In the genomic region with DNA sequence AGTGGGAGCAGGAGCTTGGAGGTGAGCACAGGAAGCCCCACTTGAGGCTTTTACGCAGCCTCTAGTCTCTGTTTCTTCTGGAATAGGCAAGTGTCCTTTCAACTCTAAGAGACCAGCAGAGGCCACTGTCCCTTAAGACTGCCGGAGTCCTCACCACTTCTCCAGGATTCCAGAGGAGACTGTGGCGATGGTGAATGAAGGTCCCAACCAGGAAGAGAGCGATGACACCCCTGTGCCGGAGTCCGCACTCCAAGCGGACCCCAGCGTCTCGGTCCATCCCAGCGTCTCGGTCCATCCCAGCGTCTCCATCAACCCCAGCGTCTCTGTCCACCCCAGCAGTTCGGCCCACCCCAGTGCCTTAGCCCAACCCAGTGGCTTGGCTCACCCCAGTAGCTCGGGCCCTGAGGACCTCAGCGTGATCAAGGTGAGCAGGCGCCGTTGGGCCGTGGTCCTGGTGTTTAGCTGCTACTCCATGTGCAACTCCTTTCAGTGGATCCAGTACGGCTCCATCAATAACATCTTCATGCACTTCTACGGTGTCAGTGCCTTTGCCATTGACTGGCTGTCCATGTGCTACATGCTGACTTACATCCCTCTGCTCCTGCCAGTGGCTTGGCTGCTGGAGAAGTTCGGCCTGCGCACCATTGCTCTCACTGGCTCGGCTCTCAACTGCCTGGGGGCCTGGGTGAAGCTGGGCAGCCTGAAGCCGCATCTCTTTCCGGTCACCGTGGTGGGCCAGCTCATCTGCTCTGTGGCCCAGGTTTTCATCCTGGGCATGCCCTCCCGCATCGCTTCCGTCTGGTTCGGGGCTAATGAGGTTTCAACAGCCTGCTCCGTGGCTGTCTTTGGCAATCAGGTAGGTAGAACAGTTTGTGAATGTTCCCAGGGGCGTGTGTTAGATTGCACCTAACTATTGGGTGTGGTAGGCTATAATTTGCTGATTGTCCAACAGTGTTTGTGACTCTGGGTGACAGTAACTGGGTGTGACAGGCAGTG, we compare ENCODE assay signal across 8 cellular contexts. TPM values are rescaled to one million over a fixed set of nuclear protein-coding genes. Genes with fewer than 3 reads are reported as not detected.
DNase-seq lines count a peak whose midpoint lies in the region; ATAC-seq and TF ChIP-seq lines count a peak whose summit lies in the region.

No MANE protein-coding gene starts in this region.

- H3K9me3 Mint-ChIP-seq in CD4-positive, CD25-positive, alpha-beta regulatory T cell = no peaks in the 10 kb centered on the region
- no peaks in the 10 kb centered on the region for H3K9me3 Mint-ChIP-seq in HFFc6

- H3K4me1 Mint-ChIP-seq in CD4-positive, CD25-positive, alpha-beta regulatory T cell = peaks cover 0 to 13% (median 9%) of the 10 kb centered on the region in 4 donors
- peaks cover 19% of the 10 kb centered on the region for H3K4me1 Mint-ChIP-seq in HFFc6 (ENCODE audit: low read depth)

- TF ChIP-seq CTCF in HFFc6 (IDR thresholded peaks at IDR 0.05) (peak; percentile 58), WERI-Rb-1 (IDR thresholded peaks at IDR 0.05; ENCODE audit: low read depth, low read length) (peak; percentile 36; the same call in 1 of the 2 replicates), heart right ventricle (IDR thresholded peaks at IDR 0.05) (peak in 6 of 9 donors; percentile 15 to 53 (median 42)), prostate gland (IDR thresholded peaks at IDR 0.05) (peak in 3 of 4 experiments; percentile 2 to 51 (median 44))

- no peaks in the 10 kb centered on the region for H3K36me3 ChIP-seq in CD4-positive, CD25-positive, alpha-beta regulatory T cell (ENCODE audit: control insufficient read depth, insufficient read depth, low read length)
- no peaks in the 10 kb centered on the region for H3K36me3 ChIP-seq in WERI-Rb-1
- H3K36me3 ChIP-seq in heart right ventricle = no peaks in the 10 kb centered on the region
- no peaks in the 10 kb centered on the region for H3K36me3 ChIP-seq in prostate gland

- peak; percentile 5 to 26 for ATAC-seq in CD4-positive, CD25-positive, alpha-beta regulatory T cell (ENCODE audit: low read depth in 2 of 2)
- ATAC-seq in heart right ventricle = peak; percentile 48 to 70 (median 58)

- H3K36me3 Mint-ChIP-seq in CD4-positive, CD25-positive, alpha-beta regulatory T cell = no peaks in the 10 kb centered on the region
- H3K36me3 Mint-ChIP-seq in HFFc6 (ENCODE audit: low read depth) = no peaks in the 10 kb centered on the region

- intact Hi-C loops in heart right ventricle (cut with DNase I) (loop anchor here in 6 of 10 donors (1.0 to 10.0 kb wide), 4 partner anchors 73 to 396 kb away; no protein-coding TSS in a partner anchor), prostate gland (cut with DNase I) (loop anchor here (1.0 kb wide), 1 partner anchor 75 kb away; no protein-coding TSS in a partner anchor)

- TF ChIP-seq POLR2A in prostate gland (IDR thresholded peaks at IDR 0.05) = no peak

- 46% methylated on average over 33 of the region's 33 CpGs for WGBS in heart right ventricle, 2 donors
- WGBS in prostate gland = 41% methylated on average over 33 of the region's 33 CpGs

- H3K9me3 ChIP-seq in CD4-positive, CD25-positive, alpha-beta regulatory T cell (ENCODE audit: control insufficient read depth in 2 of 2, low read length in 2 of 2) = no peaks in the 10 kb centered on the region
- H3K9me3 ChIP-seq in WERI-Rb-1 (ENCODE audit: severe bottlenecking) = no peaks in the 10 kb centered on the region
- no peaks in the 10 kb centered on the region for H3K9me3 ChIP-seq in heart right ventricle
- no peaks in the 10 kb centered on the region for H3K9me3 ChIP-seq in prostate gland

- peak overlapping the region; percentile 86 for H3K4me3 ChIP-seq in CD4-positive, CD25-positive, alpha-beta regulatory T cell (ENCODE audit: low read depth, low read length)
- peak overlapping the region; percentile 46 for H3K4me3 ChIP-seq in WERI-Rb-1 (ENCODE audit: low read depth, low read length)
- H3K4me3 ChIP-seq in heart right ventricle = peak overlapping the region; percentile 43 to 78 (median 62)
- peak overlapping the region; percentile 31 to 53 for H3K4me3 ChIP-seq in prostate gland

- peak overlapping the region; percentile 71 for H3K27ac ChIP-seq in CD4-positive, CD25-positive, alpha-beta regulatory T cell (ENCODE audit: insufficient read depth, low read length, poor library complexity, severe bottlenecking)
- no peak overlapping the region for H3K27ac ChIP-seq in WERI-Rb-1
- peak overlapping the region in 9 of 10 donors; percentile 22 to 84 (median 78) for H3K27ac ChIP-seq in heart right ventricle
- H3K27ac ChIP-seq in prostate gland = peak overlapping the region; percentile 73 to 83

- H3K27me3 ChIP-seq in CD4-positive, CD25-positive, alpha-beta regulatory T cell (ENCODE audit: control insufficient read depth, insufficient read depth, low read length) = no peaks in the 10 kb centered on the region
- no peaks in the 10 kb centered on the region for H3K27me3 ChIP-seq in WERI-Rb-1 (ENCODE audit: insufficient read depth, low read depth, severe bottlenecking)
- H3K27me3 ChIP-seq in heart right ventricle = no peaks in the 10 kb centered on the region
- no peaks in the 10 kb centered on the region for H3K27me3 ChIP-seq in prostate gland (replicated peaks; ENCODE audit: insufficient read depth)

- peaks cover 30% of the 10 kb centered on the region for H3K4me1 ChIP-seq in CD4-positive, CD25-positive, alpha-beta regulatory T cell (ENCODE audit: control insufficient read depth, insufficient read depth, low read length, poor library complexity, severe bottlenecking)
- peaks cover 8 to 30% (median 20%) of the 10 kb centered on the region in 9 donors for H3K4me1 ChIP-seq in heart right ventricle
- H3K4me1 ChIP-seq in prostate gland (replicated peaks) = peaks cover 7% of the 10 kb centered on the region

- H3K4me3 Mint-ChIP-seq in CD4-positive, CD25-positive, alpha-beta regulatory T cell = no peak overlapping the region
- H3K4me3 Mint-ChIP-seq in HFFc6 = peak overlapping the region; percentile 95

- peak overlapping the region in 2 of 3 donors; percentile 32 to 67 for H3K27ac Mint-ChIP-seq in CD4-positive, CD25-positive, alpha-beta regulatory T cell
- peak overlapping the region; percentile 32; the same call in 1 of the 2 replicates for H3K27ac Mint-ChIP-seq in HFFc6

- H3K27me3 Mint-ChIP-seq in CD4-positive, CD25-positive, alpha-beta regulatory T cell = no peaks in the 10 kb centered on the region
- peaks cover 10% of the 10 kb centered on the region for H3K27me3 Mint-ChIP-seq in HFFc6 (ENCODE audit: insufficient read depth)

- no peak for DNase-seq in CD4-positive, CD25-positive, alpha-beta regulatory T cell
- DNase-seq in HFFc6 (peak; percentile 37), WERI-Rb-1 (peak; percentile 43), heart right ventricle (peak; percentile 17 to 30), prostate gland (ENCODE audit: low spot score) (peak; percentile 46), AG20443 (ENCODE audit: low spot score) (no peak), NCI-H1105 (lab: John Stamatoyannopoulos, UW) (no peak)
- DNase-seq in activated CD8-positive, alpha-beta memory T cell treated with anti-CD3 and anti-CD28 coated beads for 24 hours = no peak

RNA-seq across cellular contexts. Expression of a gene that starts 0.7 kb away (rescaled TPM):
- 5.4 TPM for total RNA-seq in CD4-positive, CD25-positive, alpha-beta regulatory T cell
- 1 to 10 TPM; 4.4 to 7.7 (median 6.0) TPM for polyA plus RNA-seq in CD4-positive, CD25-positive, alpha-beta regulatory T cell
- 1 to 10 TPM in 4 of 6 experiments, under 1 TPM in 2; 0.27 to 3.1 (median 1.8) TPM for total RNA-seq in HFFc6 (2021; fragmentation: NEBNext Ultra II Directional; extraction: Animal tissue kit (Norgen Biotek cat#: 25700))
- total RNA-seq in heart right ventricle (10 to 100 TPM in 1 of 10 donors, 1 to 10 TPM in 8, under 1 TPM in 1; 0.95 to 11.3 (median 3.4) TPM), prostate gland (10 to 100 TPM in 1 of 2 donors, 1 to 10 TPM in 1; 3.1 to 22.2 TPM)
- 1 to 10 TPM; 1.1 to 1.7 TPM for polyA plus RNA-seq in heart right ventricle

RNA-seq across cellular contexts. Expression of a gene that starts 56.8 kb away (rescaled TPM):
- total RNA-seq in CD4-positive, CD25-positive, alpha-beta regulatory T cell = 50.7 TPM
- polyA plus RNA-seq in CD4-positive, CD25-positive, alpha-beta regulatory T cell = 100 to 1,000 TPM in 3 of 4 donors, 10 to 100 TPM in 1; 86.8 to 119 (median 109) TPM
- not detected for total RNA-seq in HFFc6 (2021; fragmentation: NEBNext Ultra II Directional; extraction: Animal tissue kit (Norgen Biotek cat#: 25700))
- total RNA-seq in heart right ventricle (1 to 10 TPM in 3 of 10 donors, under 1 TPM in 2, not detected in 5; 0.34 to 3.3 (median 1.3) TPM), prostate gland (10 to 100 TPM in 1 of 2 donors, 1 to 10 TPM in 1; 3.1 to 11.8 TPM)
- 1 to 10 TPM; 1.7 TPM for polyA plus RNA-seq in heart right ventricle

Comparison
In these comparisons a context has a peak if more than half of its experiments do, and no peak if none do; other contexts are left out.
1. DNase-seq: peak in HFFc6 (single experiment), WERI-Rb-1 (single experiment), heart right ventricle (2 of 2) and prostate gland (single experiment); none in CD4-positive, CD25-positive, alpha-beta regulatory T cell (0 of 3), AG20443 (single experiment), NCI-H1105 (single experiment) and activated CD8-positive, alpha-beta memory T cell treated with anti-CD3 and anti-CD28 coated beads for 24 hours (single experiment).
2. Peak in every context shown above with its lines, with median percentiles within 50 percentile points of each other: H3K4me3 ChIP-seq and CTCF ChIP-seq.